18 cellular contexts compared by ENCODE assay signal in genomic region chr6:31156647-31157046, GRCh38. TPM values are rescaled to one million over a fixed set of nuclear protein-coding genes. Genes with fewer than 3 reads are reported as not detected.
DNase-seq lines count a peak whose midpoint lies in the region; ATAC-seq and TF ChIP-seq lines count a peak whose summit lies in the region.
"Had no signal": no experiment of that assay in that cellular context is flagged by ENCODE, and none has a peak within 500 bp of the region (broad histone marks: within the 10 kb centered on the region; RNA-seq: fewer than 3 reads in every experiment).

No MANE protein-coding gene starts in this region.

- H3K4me1 ChIP-seq in BLaER1 (peaks cover 46% of the 10 kb centered on the region), DND-41 (ENCODE audit: insufficient read depth, low read length) (peaks cover 42% of the 10 kb centered on the region), BE2C (peaks cover 2% of the 10 kb centered on the region; the same call in 1 of the 2 replicates)

- no peak overlapping the region for H3K4me3 ChIP-seq in BLaER1
- peak overlapping the region in 1 of 2 experiments; percentile 85; a peak in 1 of 4 replicates for H3K4me3 ChIP-seq in DND-41 (ENCODE audit: low read depth in 1 of 2, low read length in 2 of 2)
- no peak overlapping the region for H3K4me3 ChIP-seq in WERI-Rb-1 (ENCODE audit: low read depth, low read length)
- H3K4me3 ChIP-seq in BE2C (ENCODE audit: low read depth, low read length) = no peak overlapping the region

- H3K36me3 Mint-ChIP-seq in immature natural killer cell = peaks cover 0 to 8% (median 4%) of the 10 kb centered on the region in 3 donors

- H4K20me1 ChIP-seq in BLaER1 (no peaks in the 10 kb centered on the region), DND-41 (ENCODE audit: insufficient read depth, low read length) (peaks cover 11% of the 10 kb centered on the region)

- H3K9me3 ChIP-seq in BLaER1 (no peaks in the 10 kb centered on the region), DND-41 (ENCODE audit: insufficient read depth, low read length, severe bottlenecking) (no peaks in the 10 kb centered on the region), WERI-Rb-1 (ENCODE audit: severe bottlenecking) (no peaks in the 10 kb centered on the region), BE2C (no peaks in the 10 kb centered on the region)
- H3K9me3 ChIP-seq: left ventricle myocardium inferior had no signal

- H3K27me3 Mint-ChIP-seq in immature natural killer cell (ENCODE audit: low read depth in 3 of 3) = peaks cover 2 to 7% (median 2%) of the 10 kb centered on the region in 3 donors

- no peak overlapping the region for H3K27ac Mint-ChIP-seq in immature natural killer cell

- H3K9me3 Mint-ChIP-seq in immature natural killer cell = no peaks in the 10 kb centered on the region

- H3K27me3 ChIP-seq in BLaER1 (no peaks in the 10 kb centered on the region), DND-41 (ENCODE audit: insufficient read depth, low read length, poor library complexity) (no peaks in the 10 kb centered on the region), WERI-Rb-1 (ENCODE audit: insufficient read depth, low read depth, severe bottlenecking) (no peaks in the 10 kb centered on the region), BE2C (no peaks in the 10 kb centered on the region)

- H3K36me3 ChIP-seq in BLaER1 (peaks cover 37% of the 10 kb centered on the region), DND-41 (ENCODE audit: insufficient read depth, low read length) (peaks cover 50% of the 10 kb centered on the region), WERI-Rb-1 (peaks cover 74% of the 10 kb centered on the region), BE2C (no peaks in the 10 kb centered on the region)

- ATAC-seq in DND-41 (ENCODE audit: insufficient read depth, low read depth) (no peak), GM19324 (IDR thresholded peaks at IDR 0.05; ENCODE audit: low FRiP score, unreplicated experiment) (no peak)
- ATAC-seq: esophagus mucosa, sciatic nerve had no signal

- H3K27ac ChIP-seq in BLaER1 (no peak overlapping the region), DND-41 (ENCODE audit: low read length) (no peak overlapping the region), WERI-Rb-1 (peak overlapping the region; percentile 84; the same call in 1 of the 2 replicates)
- H3K27ac ChIP-seq: GM23248, left ventricle myocardium inferior had no signal

- peak overlapping the region in 3 of 5 donors; percentile 93 to 96 (median 94) for H3K4me3 Mint-ChIP-seq in immature natural killer cell

- H3K4me1 Mint-ChIP-seq in immature natural killer cell = peaks cover 25 to 32% of the 10 kb centered on the region in 2 donors

- TF ChIP-seq CTCF in DND-41 (IDR thresholded peaks at IDR 0.05; ENCODE audit: borderline replicate concordance, extremely low read depth, low read length, poor library complexity, severe bottlenecking) = no peak
- no peak for TF ChIP-seq CTCF in WERI-Rb-1 (IDR thresholded peaks at IDR 0.05; ENCODE audit: low read depth, low read length)
- no peak for TF ChIP-seq CTCF in BE2C (IDR thresholded peaks at IDR 0.05; ENCODE audit: low read depth, low read length)

- DNase-seq in DND-41 (no peak), WERI-Rb-1 (no peak), immature natural killer cell (no peak), NCI-H524 treated with DMSO at 0.1 percent for 48 hours (lab: John Stamatoyannopoulos, UW) (no peak), HK-2 (ENCODE audit: unreplicated experiment) (no peak), BE2C (no peak)
- DNase-seq: amniotic stem cell; GM23248; Kasumi-1; left ventricle myocardium inferior; NCI-H187; NCI-H524; stimulated activated naive CD4-positive, alpha-beta T cell had no signal

- no peak overlapping the region for H2AFZ ChIP-seq in DND-41 (ENCODE audit: low read depth, low read length)

- H3K79me2 ChIP-seq in DND-41 (ENCODE audit: insufficient read depth, low read length) = peaks cover 43% of the 10 kb centered on the region

- H3K4me2 ChIP-seq in BLaER1 (peak overlapping the region; percentile 95), DND-41 (ENCODE audit: insufficient read depth, low read length) (peak overlapping the region; percentile 88)

- peak overlapping the region; percentile 80; the same call in 1 of the 2 replicates for H3K9ac ChIP-seq in BLaER1
- H3K9ac ChIP-seq in DND-41 (ENCODE audit: low read depth, low read length) = peak overlapping the region; percentile 73

RNA-seq across cellular contexts. Expression of gene CCHCR1, which starts 1.0 kb away (rescaled TPM):
- polyA plus RNA-seq in immature natural killer cell = 1 to 10 TPM in 2 of 3 donors, under 1 TPM in 1; 0.42 to 6.1 (median 4.8) TPM
- 14.9 TPM for polyA plus RNA-seq in BE2C (2012; ENCODE audit: insufficient read depth, insufficient read length, low read depth)

RNA-seq across cellular contexts. Expression of gene TCF19, which starts 1.7 kb away (rescaled TPM):
- polyA plus RNA-seq in immature natural killer cell = 10 to 100 TPM in 2 of 3 donors, 1 to 10 TPM in 1; 9.4 to 13.7 (median 12.7) TPM
- 5.4 TPM for polyA plus RNA-seq in BE2C (2012; ENCODE audit: insufficient read depth, insufficient read length, low read depth)

RNA-seq across cellular contexts. Expression of gene POU5F1, which starts 13.8 kb away (rescaled TPM):
- polyA plus RNA-seq in immature natural killer cell = under 1 TPM in 1 of 3 donors, not detected in 2; 0.15 TPM
- polyA plus RNA-seq in BE2C (2012; ENCODE audit: insufficient read depth, insufficient read length, low read depth) = 0.63 TPM
- polyA plus RNA-seq: neural cell had no signal

RNA-seq across cellular contexts. Expression of gene PSORS1C2, which starts 17.8 kb away (rescaled TPM):
- not detected for polyA plus RNA-seq in immature natural killer cell
- polyA plus RNA-seq in BE2C (2012; ENCODE audit: insufficient read depth, insufficient read length, low read depth) = not detected
- polyA plus RNA-seq: GM23248, neural cell had no signal

RNA-seq across cellular contexts. Expression of gene CDSN, which starts 36.4 kb away (rescaled TPM):
- polyA plus RNA-seq in immature natural killer cell = not detected
- not detected for polyA plus RNA-seq in BE2C (2012; ENCODE audit: insufficient read depth, insufficient read length, low read depth)
- polyA plus RNA-seq: GM23248, neural cell had no signal
